Comparison of ENCODE assay signal across 1 cellular context in the genomic region with DNA sequence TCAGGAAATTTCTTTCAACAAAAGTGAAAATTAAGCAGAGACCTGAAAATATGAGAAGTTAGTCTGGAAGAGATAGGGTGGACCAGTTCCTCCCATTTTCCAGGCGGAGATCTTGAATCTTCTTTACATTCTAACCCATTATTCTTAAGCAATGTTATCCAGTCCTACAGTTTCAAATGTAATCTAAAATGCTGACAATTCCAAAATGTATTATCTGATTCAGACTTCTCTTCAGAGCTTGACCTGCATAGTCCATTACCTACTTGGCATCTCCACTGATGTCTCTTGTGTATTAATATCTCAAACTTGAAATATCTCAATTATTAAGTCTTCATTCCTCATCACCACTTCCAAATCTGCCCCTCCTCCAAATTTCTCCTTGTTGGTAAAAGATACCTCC.
TF ChIP-seq lines count a peak whose summit lies in the region.

No MANE protein-coding gene starts in this region.

TF ChIP-seq in HepG2, 621 proteins besides CTCF, POLR2A, EP300 and RAD21 (continued from another document):
- TF ChIP-seq, protein P1, sequence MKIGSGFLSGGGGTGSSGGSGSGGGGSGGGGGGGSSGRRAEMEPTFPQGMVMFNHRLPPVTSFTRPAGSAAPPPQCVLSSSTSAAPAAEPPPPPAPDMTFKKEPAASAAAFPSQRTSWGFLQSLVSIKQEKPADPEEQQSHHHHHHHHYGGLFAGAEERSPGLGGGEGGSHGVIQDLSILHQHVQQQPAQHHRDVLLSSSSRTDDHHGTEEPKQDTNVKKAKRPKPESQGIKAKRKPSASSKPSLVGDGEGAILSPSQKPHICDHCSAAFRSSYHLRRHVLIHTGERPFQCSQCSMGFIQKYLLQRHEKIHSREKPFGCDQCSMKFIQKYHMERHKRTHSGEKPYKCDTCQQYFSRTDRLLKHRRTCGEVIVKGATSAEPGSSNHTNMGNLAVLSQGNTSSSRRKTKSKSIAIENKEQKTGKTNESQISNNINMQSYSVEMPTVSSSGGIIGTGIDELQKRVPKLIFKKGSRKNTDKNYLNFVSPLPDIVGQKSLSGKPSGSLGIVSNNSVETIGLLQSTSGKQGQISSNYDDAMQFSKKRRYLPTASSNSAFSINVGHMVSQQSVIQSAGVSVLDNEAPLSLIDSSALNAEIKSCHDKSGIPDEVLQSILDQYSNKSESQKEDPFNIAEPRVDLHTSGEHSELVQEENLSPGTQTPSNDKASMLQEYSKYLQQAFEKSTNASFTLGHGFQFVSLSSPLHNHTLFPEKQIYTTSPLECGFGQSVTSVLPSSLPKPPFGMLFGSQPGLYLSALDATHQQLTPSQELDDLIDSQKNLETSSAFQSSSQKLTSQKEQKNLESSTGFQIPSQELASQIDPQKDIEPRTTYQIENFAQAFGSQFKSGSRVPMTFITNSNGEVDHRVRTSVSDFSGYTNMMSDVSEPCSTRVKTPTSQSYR (CRISPR knock-in tag; IDR thresholded peaks at IDR 0.05; ENCODE audit: borderline replicate concordance): no peak
- TF ChIP-seq, protein P2, sequence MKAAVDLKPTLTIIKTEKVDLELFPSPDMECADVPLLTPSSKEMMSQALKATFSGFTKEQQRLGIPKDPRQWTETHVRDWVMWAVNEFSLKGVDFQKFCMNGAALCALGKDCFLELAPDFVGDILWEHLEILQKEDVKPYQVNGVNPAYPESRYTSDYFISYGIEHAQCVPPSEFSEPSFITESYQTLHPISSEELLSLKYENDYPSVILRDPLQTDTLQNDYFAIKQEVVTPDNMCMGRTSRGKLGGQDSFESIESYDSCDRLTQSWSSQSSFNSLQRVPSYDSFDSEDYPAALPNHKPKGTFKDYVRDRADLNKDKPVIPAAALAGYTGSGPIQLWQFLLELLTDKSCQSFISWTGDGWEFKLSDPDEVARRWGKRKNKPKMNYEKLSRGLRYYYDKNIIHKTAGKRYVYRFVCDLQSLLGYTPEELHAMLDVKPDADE (CRISPR knock-in tag; IDR thresholded peaks at IDR 0.05): no peak
- TF ChIP-seq ZNF121 (CRISPR knock-in tag; IDR thresholded peaks at IDR 0.05) (no peak), ZNF792 (CRISPR knock-in tag; IDR thresholded peaks at IDR 0.05) (no peak), ARNTL (CRISPR knock-in tag; IDR thresholded peaks at IDR 0.05) (no peak), ZSCAN21 (CRISPR knock-in tag; IDR thresholded peaks at IDR 0.05; ENCODE audit: borderline replicate concordance) (no peak), ZNF430 (CRISPR knock-in tag; IDR thresholded peaks at IDR 0.05) (no peak), ZNF224 (CRISPR knock-in tag; IDR thresholded peaks at IDR 0.05) (no peak), NONO (IDR thresholded peaks at IDR 0.05) (no peak), NONO (CRISPR knock-in tag; conservative IDR thresholded peaks at IDR 0.05) (no peak)
- TF ChIP-seq, protein P3, sequence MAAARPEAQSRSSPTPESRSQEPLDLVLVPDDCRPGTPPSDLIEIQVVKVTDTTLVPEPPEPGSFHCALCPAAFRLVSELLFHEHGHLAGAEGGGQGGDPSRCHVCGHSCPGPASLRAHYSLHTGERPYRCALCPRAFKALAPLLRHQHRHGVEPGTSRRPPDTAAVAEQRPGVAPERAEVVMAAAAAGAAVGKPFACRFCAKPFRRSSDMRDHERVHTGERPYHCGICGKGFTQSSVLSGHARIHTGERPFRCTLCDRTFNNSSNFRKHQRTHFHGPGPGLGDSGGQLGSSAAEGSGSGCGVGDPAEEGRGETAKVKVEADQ (CRISPR knock-in tag; IDR thresholded peaks at IDR 0.05; ENCODE audit: borderline replicate concordance): no peak
- TF ChIP-seq, protein P4, sequence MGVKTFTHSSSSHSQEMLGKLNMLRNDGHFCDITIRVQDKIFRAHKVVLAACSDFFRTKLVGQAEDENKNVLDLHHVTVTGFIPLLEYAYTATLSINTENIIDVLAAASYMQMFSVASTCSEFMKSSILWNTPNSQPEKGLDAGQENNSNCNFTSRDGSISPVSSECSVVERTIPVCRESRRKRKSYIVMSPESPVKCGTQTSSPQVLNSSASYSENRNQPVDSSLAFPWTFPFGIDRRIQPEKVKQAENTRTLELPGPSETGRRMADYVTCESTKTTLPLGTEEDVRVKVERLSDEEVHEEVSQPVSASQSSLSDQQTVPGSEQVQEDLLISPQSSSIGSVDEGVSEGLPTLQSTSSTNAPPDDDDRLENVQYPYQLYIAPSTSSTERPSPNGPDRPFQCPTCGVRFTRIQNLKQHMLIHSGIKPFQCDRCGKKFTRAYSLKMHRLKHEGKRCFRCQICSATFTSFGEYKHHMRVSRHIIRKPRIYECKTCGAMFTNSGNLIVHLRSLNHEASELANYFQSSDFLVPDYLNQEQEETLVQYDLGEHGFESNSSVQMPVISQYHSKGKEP (CRISPR knock-in tag; IDR thresholded peaks at IDR 0.05): no peak
- TF ChIP-seq, protein P5, sequence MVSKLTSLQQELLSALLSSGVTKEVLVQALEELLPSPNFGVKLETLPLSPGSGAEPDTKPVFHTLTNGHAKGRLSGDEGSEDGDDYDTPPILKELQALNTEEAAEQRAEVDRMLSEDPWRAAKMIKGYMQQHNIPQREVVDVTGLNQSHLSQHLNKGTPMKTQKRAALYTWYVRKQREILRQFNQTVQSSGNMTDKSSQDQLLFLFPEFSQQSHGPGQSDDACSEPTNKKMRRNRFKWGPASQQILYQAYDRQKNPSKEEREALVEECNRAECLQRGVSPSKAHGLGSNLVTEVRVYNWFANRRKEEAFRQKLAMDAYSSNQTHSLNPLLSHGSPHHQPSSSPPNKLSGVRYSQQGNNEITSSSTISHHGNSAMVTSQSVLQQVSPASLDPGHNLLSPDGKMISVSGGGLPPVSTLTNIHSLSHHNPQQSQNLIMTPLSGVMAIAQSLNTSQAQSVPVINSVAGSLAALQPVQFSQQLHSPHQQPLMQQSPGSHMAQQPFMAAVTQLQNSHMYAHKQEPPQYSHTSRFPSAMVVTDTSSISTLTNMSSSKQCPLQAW (CRISPR knock-in tag; IDR thresholded peaks at IDR 0.05): no peak
TF ChIP-seq in HepG2: peak in this region for 2.
